17 cellular contexts compared by ENCODE assay signal in the genomic region with DNA sequence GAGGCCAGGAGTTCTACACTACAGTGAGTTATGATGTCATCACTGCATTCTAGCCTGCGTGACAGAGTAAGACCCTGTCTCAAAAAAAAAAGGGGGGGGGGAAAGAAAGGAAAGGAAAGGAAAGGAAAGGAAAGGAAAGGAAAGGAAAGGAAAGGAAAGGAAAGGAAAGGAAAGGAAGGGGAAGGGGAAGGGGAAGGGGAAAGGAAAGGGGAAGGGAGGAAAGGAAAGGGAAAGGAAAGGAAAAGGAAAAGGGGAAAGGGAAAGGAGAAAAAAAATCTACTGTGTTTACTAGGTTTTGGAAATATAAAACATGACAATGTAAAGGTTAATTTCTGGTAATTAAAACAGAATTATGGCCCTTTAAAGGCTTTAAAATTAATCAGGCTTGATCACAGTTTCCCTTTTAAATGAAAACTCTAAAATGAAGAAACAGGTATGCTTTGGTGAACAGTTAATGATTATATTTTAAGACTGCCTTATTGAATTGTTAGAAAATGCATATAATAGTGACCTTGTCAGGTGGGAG.
"Had no signal": no experiment of that assay in that cellular context is flagged by ENCODE, and none has a peak within 500 bp of the region (broad histone marks: within the 10 kb centered on the region; RNA-seq: fewer than 3 reads in every experiment).

No MANE protein-coding gene starts in this region.

- H3K27me3 ChIP-seq: colonic mucosa, foreskin keratinocyte, right atrium auricular region, tibial artery, upper lobe of left lung, uterus had no signal

- H3K27ac ChIP-seq: colonic mucosa, foreskin keratinocyte, right atrium auricular region, tibial artery, upper lobe of left lung, uterus had no signal

- FAIRE-seq: small intestine had no signal

- H3K4me1 ChIP-seq: colonic mucosa, foreskin keratinocyte, right atrium auricular region, tibial artery, upper lobe of left lung, uterus had no signal

- DNase-seq: colonic mucosa; erythroblast; left colon; left ventricle myocardium superior; mesenchymal stem cell; midbrain; nephron progenitor cell; small intestine; stimulated activated CD4-positive, alpha-beta T cell treated with anti-CD3 and anti-CD28 coated beads, Interleukin-12 subunit alpha, Interleukin-12 subunit beta, amount 100 ng/mL, for 4 hours; stimulated activated CD4-positive, alpha-beta T cell treated with anti-CD3 and anti-CD28 coated beads, Interleukin-2, amount 100 ng/mL, for 48 hours; tibial artery; upper lobe of left lung; uterus had no signal

- H3K4me3 ChIP-seq: colonic mucosa, lung, right atrium auricular region, tibial artery, upper lobe of left lung, uterus had no signal

- H3K27ac Mint-ChIP-seq: nephron progenitor cell had no signal

- H3K4me3 Mint-ChIP-seq: nephron progenitor cell; stimulated activated naive CD8-positive, alpha-beta T cell treated with anti-CD3 and anti-CD28 coated beads, Interleukin-15, Interleukin-2, amounts not matched to agents 100 ng/mL and 50 ng/mL, for 24 hours had no signal

- H3K4me1 Mint-ChIP-seq: nephron progenitor cell had no signal

- H3K36me3 ChIP-seq: colonic mucosa, right atrium auricular region, tibial artery, upper lobe of left lung, uterus had no signal

- H3K27me3 Mint-ChIP-seq: stimulated activated naive CD8-positive, alpha-beta T cell treated with anti-CD3 and anti-CD28 coated beads, Interleukin-15, Interleukin-2, amounts not matched to agents 100 ng/mL and 50 ng/mL, for 24 hours had no signal

- H3K9me3 ChIP-seq: colonic mucosa, right atrium auricular region, tibial artery, upper lobe of left lung, uterus had no signal

- ATAC-seq: left colon, left ventricle myocardium superior had no signal

- H3K9me3 Mint-ChIP-seq: nephron progenitor cell; stimulated activated naive CD8-positive, alpha-beta T cell treated with anti-CD3 and anti-CD28 coated beads, Interleukin-15, Interleukin-2, amounts not matched to agents 100 ng/mL and 50 ng/mL, for 24 hours had no signal
